Comparison of ENCODE assay signal across 8 cellular contexts in the genomic region with DNA sequence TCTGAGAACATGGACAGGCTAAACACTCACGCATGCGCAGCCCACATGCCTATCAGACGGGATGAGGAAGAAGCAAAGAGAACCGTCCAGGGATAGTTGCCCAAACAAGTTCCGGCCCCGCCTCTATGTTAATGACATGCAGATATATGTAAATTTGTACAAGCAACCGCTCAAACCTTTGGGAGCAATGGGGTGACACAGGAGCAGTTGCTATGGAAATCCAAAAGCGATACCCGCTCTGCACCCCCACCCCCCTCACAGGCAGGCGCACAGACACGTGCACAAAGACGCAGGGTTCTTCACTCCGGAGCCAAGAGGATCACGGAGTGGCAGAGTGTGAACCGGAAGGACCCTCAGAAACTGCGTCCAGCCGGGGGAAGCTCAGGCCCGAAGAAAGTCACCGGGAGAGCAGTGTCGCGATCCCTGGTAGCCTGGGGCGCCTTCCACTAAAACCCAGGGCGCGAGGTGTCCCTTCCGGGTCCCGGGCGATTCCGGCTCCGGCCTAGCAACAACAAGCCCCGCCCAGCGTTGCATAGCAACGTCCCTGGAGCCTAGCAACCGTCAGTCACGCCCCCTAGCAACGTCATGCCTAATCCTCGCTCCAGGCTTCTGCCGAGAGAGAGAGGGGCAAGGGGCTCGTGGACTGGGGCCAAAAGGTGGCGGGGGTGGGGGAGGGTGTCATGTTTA. TPM values are rescaled to one million over a fixed set of nuclear protein-coding genes. Genes with fewer than 3 reads are reported as not detected.
A peak's percentile ranks its signal among the peaks of the same experiment; 100 is the strongest.
DNase-seq lines count a peak whose midpoint lies in the region; ATAC-seq and TF ChIP-seq lines count a peak whose summit lies in the region.

No MANE protein-coding gene starts in this region.

- H3K9me3 ChIP-seq in esophagus muscularis mucosa (no peaks in the 10 kb centered on the region), muscle layer of duodenum (ENCODE audit: control insufficient read depth in 1 of 2, low read length in 2 of 2) (no peaks in the 10 kb centered on the region)

- DNase-seq in CD1c-positive myeloid dendritic cell (ENCODE audit: extremely low spot score) = peak; percentile 95
- peak; percentile 87 for DNase-seq in HS-27A (ENCODE audit: low read depth)
- peak; percentile 81 for DNase-seq in activated T-cell treated with anti-CD3 and anti-CD28 coated beads, Interleukin-2, amount 50 U/mL, for 4 hours
- peak; percentile 97 for DNase-seq in esophagus muscularis mucosa (ENCODE audit: extremely low spot score)
- peak; percentile 70 to 81 for DNase-seq in stimulated activated CD8-positive, alpha-beta memory T cell treated with anti-CD3 and anti-CD28 coated beads, Interleukin-7, amount 100 ng/mL, for 1 hour (ENCODE audit: low read depth in 2 of 2)

- H3K9me3 Mint-ChIP-seq in activated T-cell treated with anti-CD3 and anti-CD28 coated beads, Interleukin-2, amount 50 U/mL, for 4 hours = no peaks in the 10 kb centered on the region

- peak overlapping the region; percentile 64 to 67 (median 67) for H3K4me3 ChIP-seq in esophagus muscularis mucosa
- peak overlapping the region; percentile 71 to 72 for H3K4me3 ChIP-seq in muscle layer of duodenum (ENCODE audit: low read depth in 1 of 2, low read length in 2 of 2)

- H3K36me3 ChIP-seq in esophagus muscularis mucosa = no peaks in the 10 kb centered on the region
- no peaks in the 10 kb centered on the region for H3K36me3 ChIP-seq in muscle layer of duodenum (ENCODE audit: control insufficient read depth in 1 of 2, insufficient read depth in 2 of 2, low read length in 2 of 2)

- peaks cover 2% of the 10 kb centered on the region for H3K27me3 Mint-ChIP-seq in activated T-cell treated with anti-CD3 and anti-CD28 coated beads, Interleukin-2, amount 50 U/mL, for 4 hours (ENCODE audit: low read depth)

- H3K27me3 ChIP-seq in esophagus muscularis mucosa (no peaks in the 10 kb centered on the region), muscle layer of duodenum (ENCODE audit: low read depth, low read length) (no peaks in the 10 kb centered on the region)

- no peak for TF ChIP-seq CTCF in esophagus muscularis mucosa (IDR thresholded peaks at IDR 0.05)

- H3K4me1 ChIP-seq in esophagus muscularis mucosa = peaks cover 4 to 23% (median 18%) of the 10 kb centered on the region in 4 donors
- no peaks in the 10 kb centered on the region for H3K4me1 ChIP-seq in muscle layer of duodenum (ENCODE audit: control insufficient read depth in 1 of 2, insufficient read depth in 2 of 2, low read length in 2 of 2)

- no peaks in the 10 kb centered on the region for H3K36me3 Mint-ChIP-seq in activated T-cell treated with anti-CD3 and anti-CD28 coated beads, Interleukin-2, amount 50 U/mL, for 4 hours (ENCODE audit: insufficient read depth)

- peak; percentile 79 for ATAC-seq in GM19438 (IDR thresholded peaks at IDR 0.05; ENCODE audit: low read depth, unreplicated experiment)
- ATAC-seq in activated T-cell treated with anti-CD3 and anti-CD28 coated beads, Interleukin-2, amount 50 U/mL, for 4 hours = peak; percentile 77 to 79

- peak overlapping the region; percentile 86 for H3K4me3 Mint-ChIP-seq in activated T-cell treated with anti-CD3 and anti-CD28 coated beads, Interleukin-2, amount 50 U/mL, for 4 hours

- intact Hi-C loops in esophagus muscularis mucosa (cut with DNase I) = loop anchor here (2.0 to 10.0 kb wide), 4 partner anchors 25 to 226 kb away; no protein-coding TSS in a partner anchor

- H3K4me1 Mint-ChIP-seq in activated T-cell treated with anti-CD3 and anti-CD28 coated beads, Interleukin-2, amount 50 U/mL, for 4 hours (ENCODE audit: low read depth) = peaks cover 14% of the 10 kb centered on the region

- H3K27ac ChIP-seq in esophagus muscularis mucosa (replicated peaks in 1 of 4) (peak overlapping the region; percentile 71 to 79 (median 74)), muscle layer of duodenum (ENCODE audit: low read length) (peak overlapping the region; percentile 68)

- 13% methylated on average over 14 of the region's 39 CpGs for WGBS in esophagus muscularis mucosa

- TF ChIP-seq EP300 in esophagus muscularis mucosa (IDR thresholded peaks at IDR 0.05) = no peak

- TF ChIP-seq POLR2A in esophagus muscularis mucosa (IDR thresholded peaks at IDR 0.05; ENCODE audit: low read depth) = no peak

TF ChIP-seq in PFSK-1, 5 proteins besides CTCF, POLR2A, EP300 and RAD21:
- peak; percentile 13; the same call in 1 of the 2 replicates for TF ChIP-seq TAF1 (IDR thresholded peaks at IDR 0.05; ENCODE audit: borderline replicate concordance, insufficient read depth, low read length)
- TF ChIP-seq, protein P1, sequence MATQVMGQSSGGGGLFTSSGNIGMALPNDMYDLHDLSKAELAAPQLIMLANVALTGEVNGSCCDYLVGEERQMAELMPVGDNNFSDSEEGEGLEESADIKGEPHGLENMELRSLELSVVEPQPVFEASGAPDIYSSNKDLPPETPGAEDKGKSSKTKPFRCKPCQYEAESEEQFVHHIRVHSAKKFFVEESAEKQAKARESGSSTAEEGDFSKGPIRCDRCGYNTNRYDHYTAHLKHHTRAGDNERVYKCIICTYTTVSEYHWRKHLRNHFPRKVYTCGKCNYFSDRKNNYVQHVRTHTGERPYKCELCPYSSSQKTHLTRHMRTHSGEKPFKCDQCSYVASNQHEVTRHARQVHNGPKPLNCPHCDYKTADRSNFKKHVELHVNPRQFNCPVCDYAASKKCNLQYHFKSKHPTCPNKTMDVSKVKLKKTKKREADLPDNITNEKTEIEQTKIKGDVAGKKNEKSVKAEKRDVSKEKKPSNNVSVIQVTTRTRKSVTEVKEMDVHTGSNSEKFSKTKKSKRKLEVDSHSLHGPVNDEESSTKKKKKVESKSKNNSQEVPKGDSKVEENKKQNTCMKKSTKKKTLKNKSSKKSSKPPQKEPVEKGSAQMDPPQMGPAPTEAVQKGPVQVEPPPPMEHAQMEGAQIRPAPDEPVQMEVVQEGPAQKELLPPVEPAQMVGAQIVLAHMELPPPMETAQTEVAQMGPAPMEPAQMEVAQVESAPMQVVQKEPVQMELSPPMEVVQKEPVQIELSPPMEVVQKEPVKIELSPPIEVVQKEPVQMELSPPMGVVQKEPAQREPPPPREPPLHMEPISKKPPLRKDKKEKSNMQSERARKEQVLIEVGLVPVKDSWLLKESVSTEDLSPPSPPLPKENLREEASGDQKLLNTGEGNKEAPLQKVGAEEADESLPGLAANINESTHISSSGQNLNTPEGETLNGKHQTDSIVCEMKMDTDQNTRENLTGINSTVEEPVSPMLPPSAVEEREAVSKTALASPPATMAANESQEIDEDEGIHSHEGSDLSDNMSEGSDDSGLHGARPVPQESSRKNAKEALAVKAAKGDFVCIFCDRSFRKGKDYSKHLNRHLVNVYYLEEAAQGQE (IDR thresholded peaks at IDR 0.05; ENCODE audit: insufficient read depth in 1 of 2, low read depth in 2 of 2, low read length in 2 of 2) = no peak
- TF ChIP-seq SIN3A (IDR thresholded peaks at IDR 0.05; ENCODE audit: borderline replicate concordance, insufficient read depth, low read length) = peak; percentile 73; the same call in 1 of the 2 replicates
- TF ChIP-seq POLR2AphosphoS5 (IDR thresholded peaks at IDR 0.05; ENCODE audit: low read depth, low read length) = 0 out of 2 replicates have a peak, but pooled peaks have one; percentile 38
- TF ChIP-seq FOXP2 (optimal IDR thresholded peaks at IDR 0.05; ENCODE audit: borderline replicate concordance, extremely low read depth, extremely low read length, insufficient read depth) = peak; percentile 67

RNA-seq across cellular contexts. Expression of a gene that starts 24.1 kb away (rescaled TPM):
- polyA plus RNA-seq in PFSK-1 (2012; ENCODE audit: insufficient read length, low read depth) = 23.9 TPM
- total RNA-seq in activated T-cell treated with anti-CD3 and anti-CD28 coated beads, Interleukin-2, amount 50 U/mL, for 4 hours = under 1 TPM; 0.18 to 0.68 (median 0.65) TPM
- 1 to 10 TPM in 2 of 4 donors, under 1 TPM in 2; 0.83 to 4.2 (median 2.1) TPM for total RNA-seq in esophagus muscularis mucosa

RNA-seq across cellular contexts. Expression of a gene that starts 27.5 kb away (rescaled TPM):
- polyA plus RNA-seq in PFSK-1 (2012; ENCODE audit: insufficient read length, low read depth) = 6.0 TPM
- total RNA-seq in activated T-cell treated with anti-CD3 and anti-CD28 coated beads, Interleukin-2, amount 50 U/mL, for 4 hours = under 1 TPM in 1 of 3 donors, not detected in 2; 0.14 TPM
- total RNA-seq in esophagus muscularis mucosa = under 1 TPM in 3 of 4 donors, not detected in 1; 0.17 to 0.19 (median 0.17) TPM

Comparison
In these comparisons a context has a peak if more than half of its experiments do, and no peak if none do; other contexts are left out.
1. Peak in every context shown above with its lines: DNase-seq, ATAC-seq, H3K4me3 ChIP-seq and H3K27ac ChIP-seq.